3 cellular contexts compared by ENCODE assay signal in the genomic region with DNA sequence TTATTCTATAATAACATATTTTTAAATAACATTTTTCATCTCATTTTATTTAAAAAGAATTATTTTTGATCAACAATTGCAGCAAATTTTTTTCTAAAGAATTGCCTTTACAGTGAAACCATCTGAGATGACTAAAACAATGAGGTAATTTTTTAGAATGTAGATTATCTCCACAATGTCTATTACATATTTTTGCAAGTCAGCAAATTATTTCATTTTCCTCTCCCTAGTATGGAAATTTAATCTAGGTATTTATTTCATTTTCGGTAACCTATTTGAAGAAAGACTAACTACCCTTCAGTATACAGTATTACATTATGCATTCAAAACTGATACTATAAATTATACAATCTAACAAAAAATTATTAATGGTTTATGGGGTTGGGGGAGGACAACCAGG.
A peak's percentile ranks its signal among the peaks of the same experiment; 100 is the strongest.
TF ChIP-seq lines count a peak whose summit lies in the region.

No MANE protein-coding gene starts in this region.

TF ChIP-seq in A549, 52 proteins besides CTCF, POLR2A, EP300 and RAD21:
- TF ChIP-seq ZC3H11A (IDR thresholded peaks at IDR 0.05) (no peak), MAFK (IDR thresholded peaks at IDR 0.05; ENCODE audit: partially characterized antibody) (peak; percentile 33)
TF ChIP-seq in A549: peak in this region for 1.

TF ChIP-seq in IMR-90, 13 proteins besides CTCF, POLR2A, EP300 and RAD21:
- TF ChIP-seq CEBPB (IDR thresholded peaks at IDR 0.05; ENCODE audit: low read depth, low read length): no peak
- TF ChIP-seq MAFK (IDR thresholded peaks at IDR 0.05; ENCODE audit: low read depth, low read length): peak; percentile 95

TF ChIP-seq in H1, 55 proteins besides CTCF, POLR2A, EP300 and RAD21:
- TF ChIP-seq ATF2 (IDR thresholded peaks at IDR 0.05; ENCODE audit: low read length) (no peak), MAFK (IDR thresholded peaks at IDR 0.05; ENCODE audit: low read depth, low read length) (peak; percentile 85; the same call in 1 of the 2 replicates), GTF2F1 (IDR thresholded peaks at IDR 0.05; ENCODE audit: borderline replicate concordance, low read depth, low read length) (no peak)
- TF ChIP-seq, protein P1, sequence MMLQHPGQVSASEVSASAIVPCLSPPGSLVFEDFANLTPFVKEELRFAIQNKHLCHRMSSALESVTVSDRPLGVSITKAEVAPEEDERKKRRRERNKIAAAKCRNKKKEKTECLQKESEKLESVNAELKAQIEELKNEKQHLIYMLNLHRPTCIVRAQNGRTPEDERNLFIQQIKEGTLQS (IDR thresholded peaks at IDR 0.05; ENCODE audit: insufficient read depth, low read depth, low read length): no peak
